Comparison of ENCODE assay signal across 1 cellular context in genomic region chr16:2959206-2959605, GRCh38.
TF ChIP-seq lines count a peak whose summit lies in the region.

No MANE protein-coding gene starts in this region.

TF ChIP-seq in H1, 55 proteins besides CTCF, POLR2A, EP300 and RAD21:
- no peak for TF ChIP-seq SUZ12 (IDR thresholded peaks at IDR 0.05; ENCODE audit: low read length)
- TF ChIP-seq CHD1 (IDR thresholded peaks at IDR 0.05; ENCODE audit: low read depth, low read length): no peak
- TF ChIP-seq ATF2 (IDR thresholded peaks at IDR 0.05; ENCODE audit: low read length): no peak
- TF ChIP-seq GTF2F1 (IDR thresholded peaks at IDR 0.05; ENCODE audit: borderline replicate concordance, low read depth, low read length): no peak
- TF ChIP-seq ASH2L (IDR thresholded peaks at IDR 0.05; ENCODE audit: low read length): no peak
- no peak for TF ChIP-seq CEBPB (IDR thresholded peaks at IDR 0.05; ENCODE audit: low read depth, low read length)
- TF ChIP-seq JUND (IDR thresholded peaks at IDR 0.05; ENCODE audit: low read length): no peak
